Comparison of ENCODE assay signal across 25 cellular contexts in the genomic region with DNA sequence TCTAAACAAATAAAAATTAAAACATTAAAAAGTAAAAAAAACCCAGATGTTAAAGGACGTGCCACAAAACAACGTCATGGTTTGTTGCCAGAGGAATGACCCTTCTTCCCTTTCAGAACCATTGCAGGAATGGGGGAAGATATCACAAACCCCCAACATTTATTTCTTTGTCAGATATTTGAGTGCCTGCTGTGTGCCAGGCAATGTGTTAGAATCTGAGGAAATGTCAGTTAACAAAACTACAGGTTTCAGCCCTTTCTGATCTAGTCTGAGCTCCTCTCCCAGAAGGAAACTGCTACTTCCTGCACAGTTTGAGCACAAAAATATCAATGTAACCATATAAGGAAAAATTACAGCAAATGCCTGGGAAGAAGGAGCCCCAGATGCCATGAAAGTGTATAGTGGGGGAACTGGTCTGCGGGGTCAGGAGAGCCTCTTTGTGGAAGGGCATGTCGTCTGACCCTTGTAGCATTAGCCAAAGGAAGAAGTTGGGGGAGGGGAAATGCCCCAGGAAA. TPM values are rescaled to one million over a fixed set of nuclear protein-coding genes. Genes with fewer than 3 reads are reported as not detected.
A peak's percentile ranks its signal among the peaks of the same experiment; 100 is the strongest.
DNase-seq lines count a peak whose midpoint lies in the region; ATAC-seq and TF ChIP-seq lines count a peak whose summit lies in the region.
"Had no signal": no experiment of that assay in that cellular context is flagged by ENCODE, and none has a peak within 500 bp of the region (broad histone marks: within the 10 kb centered on the region; RNA-seq: fewer than 3 reads in every experiment).

No MANE protein-coding gene starts in this region.

- no peaks in the 10 kb centered on the region for H3K9me3 ChIP-seq in BLaER1 treated with 17β-estradiol and CSF1 and Interleukin-3, amounts not matched to agents 10 nM and 100 nM (replicated peaks in 1 of 11)
- H3K9me3 ChIP-seq in Panc1 (ENCODE audit: control insufficient read depth, insufficient read depth, low read depth, low read length) (no peaks in the 10 kb centered on the region), smooth muscle cell (replicated peaks; ENCODE audit: low read depth) (no peaks in the 10 kb centered on the region)
- H3K9me3 ChIP-seq: prostate gland, upper lobe of left lung had no signal

- BruUV-seq in Panc1 (replicated peaks; lab: Mats Ljungman, UMichigan) = TSS peak; percentile 74

- 77% methylated on average over 4 of the region's 4 CpGs for WGBS in smooth muscle cell (ENCODE audit: low lambda C conversion rate)

- TF ChIP-seq CTCF in Panc1 (IDR thresholded peaks at IDR 0.05) = no peak
- no peak for TF ChIP-seq CTCF in endothelial cell (IDR thresholded peaks at IDR 0.05; ENCODE audit: unreplicated experiment)
- no peak for TF ChIP-seq CTCF in smooth muscle cell (IDR thresholded peaks at IDR 0.05; ENCODE audit: borderline replicate concordance, insufficient read depth, poor library complexity, severe bottlenecking)

- H3K79me2 ChIP-seq in smooth muscle cell (ENCODE audit: low read depth) = no peaks in the 10 kb centered on the region

- intact Hi-C loops in Panc1 (cut with micrococcal nuclease; ENCODE audit: unreplicated experiment) = no loop called here

- H3K4me1 Mint-ChIP-seq in endothelial cell (ENCODE audit: unreplicated experiment) = peaks cover 27% of the 10 kb centered on the region

- peak overlapping the region in 9 of 11 experiments; percentile 20 to 62 (median 49); a peak in 16 of 22 replicates for H3K27ac ChIP-seq in BLaER1 treated with 17β-estradiol and CSF1 and Interleukin-3, amounts not matched to agents 10 nM and 100 nM
- H3K27ac ChIP-seq in Panc1 (ENCODE audit: low read length) (no peak overlapping the region), smooth muscle cell (ENCODE audit: low read depth) (no peak overlapping the region)
- H3K27ac ChIP-seq: cardiac muscle cell, PC-9, prostate gland, upper lobe of left lung had no signal

- peaks cover 5 to 50% (median 27%) of the 10 kb centered on the region in 11 experiments; a peak in 17 of 22 replicates for H3K36me3 ChIP-seq in BLaER1 treated with 17β-estradiol and CSF1 and Interleukin-3, amounts not matched to agents 10 nM and 100 nM
- no peaks in the 10 kb centered on the region for H3K36me3 ChIP-seq in Panc1 (ENCODE audit: control insufficient read depth, insufficient read depth, low read length)
- H3K36me3 ChIP-seq in smooth muscle cell (ENCODE audit: low read depth) = no peaks in the 10 kb centered on the region

- peaks cover 27 to 53% (median 38%) of the 10 kb centered on the region in 10 experiments for H3K4me1 ChIP-seq in BLaER1 treated with 17β-estradiol and CSF1 and Interleukin-3, amounts not matched to agents 10 nM and 100 nM
- H3K4me1 ChIP-seq in Panc1 (ENCODE audit: control insufficient read depth, insufficient read depth, low read length) = no peaks in the 10 kb centered on the region
- no peaks in the 10 kb centered on the region for H3K4me1 ChIP-seq in smooth muscle cell (ENCODE audit: low read depth)
- H3K4me1 ChIP-seq: prostate gland, upper lobe of left lung had no signal

- CTCF ChIA-PET in Panc1 (lab: Charles Lee) = interaction anchor here (0.6 kb wide), 2 partner anchors 28 to 194 kb away, joined by 3 to 4 read pairs; a partner anchor contains a TSS

- no peaks in the 10 kb centered on the region for H3F3A ChIP-seq in smooth muscle cell (ENCODE audit: low read depth)

- H3K27me3 ChIP-seq in BLaER1 treated with 17β-estradiol and CSF1 and Interleukin-3, amounts not matched to agents 10 nM and 100 nM = no peaks in the 10 kb centered on the region
- H3K27me3 ChIP-seq in Panc1 (ENCODE audit: control insufficient read depth, insufficient read depth, low read length) (no peaks in the 10 kb centered on the region), smooth muscle cell (ENCODE audit: low read depth) (no peaks in the 10 kb centered on the region)
- H3K27me3 ChIP-seq: cardiac muscle cell, upper lobe of left lung had no signal

- peaks cover 9% of the 10 kb centered on the region for H3K27me3 Mint-ChIP-seq in endothelial cell (ENCODE audit: unreplicated experiment)
- H3K27me3 Mint-ChIP-seq: CD4-positive, alpha-beta memory T cell had no signal

- peak overlapping the region; percentile 51 to 76 (median 66) for H3K4me2 ChIP-seq in BLaER1 treated with 17β-estradiol and CSF1 and Interleukin-3, amounts not matched to agents 10 nM and 100 nM
- no peak overlapping the region for H3K4me2 ChIP-seq in smooth muscle cell
- H3K4me2 ChIP-seq: PC-9 had no signal

- no peaks in the 10 kb centered on the region for H3K9me3 Mint-ChIP-seq in endothelial cell (ENCODE audit: unreplicated experiment)

- in situ Hi-C loops in Panc1 (cut with HindIII; ENCODE audit: low pct_unique_long_range_greater_than_20kb, low sequenced_read_pairs) = no loop called here

- H3K36me3 Mint-ChIP-seq in endothelial cell (ENCODE audit: low read depth, unreplicated experiment) = peaks cover 9% of the 10 kb centered on the region

- POLR2A ChIA-PET in Panc1 (lab: Charles Lee) = interaction anchor here (0.7 kb wide), 1 partner anchor 27 kb away, joined by 7 read pairs; no protein-coding TSS in a partner anchor

- H4K20me1 ChIP-seq in BLaER1 treated with 17β-estradiol and CSF1 and Interleukin-3, amounts not matched to agents 10 nM and 100 nM = 0 out of 22 replicates have a peak, but pooled peaks cover 0 to 14% (median 0%) of the 10 kb centered on the region in 11 experiments
- H4K20me1 ChIP-seq in smooth muscle cell (ENCODE audit: low read depth) = no peaks in the 10 kb centered on the region

- H3K4me3 Mint-ChIP-seq in endothelial cell (ENCODE audit: unreplicated experiment) = no peak overlapping the region
- H3K4me3 Mint-ChIP-seq: CD4-positive, alpha-beta memory T cell had no signal

- peak overlapping the region; percentile 87 for H3K27ac Mint-ChIP-seq in endothelial cell (ENCODE audit: unreplicated experiment)

- H3K4me3 ChIP-seq in BLaER1 treated with 17β-estradiol and CSF1 and Interleukin-3, amounts not matched to agents 10 nM and 100 nM = no peak overlapping the region
- H3K4me3 ChIP-seq in Panc1 (ENCODE audit: low read depth in 2 of 2, low read length in 2 of 2) (no peak overlapping the region), smooth muscle cell (no peak overlapping the region)
- H3K4me3 ChIP-seq: cardiac muscle cell, PC-9, prostate gland, upper lobe of left lung had no signal

- DNase-seq in DMS53 (lab: John Stamatoyannopoulos, UW) (peak; percentile 41), Panc1 (ENCODE audit: low read depth, low spot score) (no peak), endothelial cell (ENCODE audit: low spot score) (no peak), NCI-H1048 (lab: John Stamatoyannopoulos, UW) (no peak), globus pallidus (ENCODE audit: low spot score) (no peak), smooth muscle cell (lab: John Stamatoyannopoulos, UW; ENCODE audit: unreplicated experiment) (no peak)
- DNase-seq in activated CD4-positive, CD25-positive, alpha-beta regulatory T cell (lab: John Stamatoyannopoulos, UW) = no peak
- DNase-seq: activated CD4-positive, alpha-beta T cell treated with anti-CD3 and anti-CD28 coated beads, Interleukin-2, amount 50 U/mL, for 1 hour; activated naive CD4-positive, alpha-beta T cell; activated T-cell treated with anti-CD3 and anti-CD28 coated beads for 4 hours; anterior cingulate cortex; CD4-positive, alpha-beta memory T cell; kidney glomerular epithelial cell; mammary epithelial cell; MV-4-11; NCI-H1694; PC-9; SIG-M5; stimulated activated CD4-positive, alpha-beta T cell treated with anti-CD3 and anti-CD28 coated beads, Interleukin-1b, Interleukin-23, amount 100 ng/mL, for 48 hours; substantia nigra; upper lobe of left lung had no signal

- ATAC-seq in Panc1 = no peak

- peak overlapping the region in 9 of 11 experiments; percentile 2 to 58 (median 34); a peak in 11 of 22 replicates for H3K9ac ChIP-seq in BLaER1 treated with 17β-estradiol and CSF1 and Interleukin-3, amounts not matched to agents 10 nM and 100 nM
- H3K9ac ChIP-seq in smooth muscle cell (ENCODE audit: low read depth) = no peak overlapping the region

- no peak overlapping the region for H2AFZ ChIP-seq in smooth muscle cell (ENCODE audit: low read depth)
- H2AFZ ChIP-seq: PC-9 had no signal

RNA-seq across cellular contexts. Expression of a gene that starts 7.1 kb away (rescaled TPM):
- total RNA-seq in Panc1 (2021; ENCODE audit: unreplicated experiment) = 0.23 TPM
- not detected for polyA plus RNA-seq in Panc1 (2012; ENCODE audit: insufficient read length)
- total RNA-seq in endothelial cell (ENCODE audit: unreplicated experiment) = not detected
- total RNA-seq in smooth muscle cell = not detected in 2 replicates
- 0.34 and 0.39 TPM in 2 replicates for polyA plus RNA-seq in smooth muscle cell
- total RNA-seq: H1, mammary epithelial cell, PC-9, prostate gland had no signal
- polyA plus RNA-seq: CD4-positive, alpha-beta memory T cell; mammary epithelial cell had no signal

RNA-seq across cellular contexts. Expression of a gene that starts 9.7 kb away (rescaled TPM):
- total RNA-seq in Panc1 (2021; ENCODE audit: unreplicated experiment) (25.2 TPM), endothelial cell (ENCODE audit: unreplicated experiment) (12.3 TPM), smooth muscle cell (10.6 and 13.0 TPM in 2 replicates)
- polyA plus RNA-seq in Panc1 (2012; ENCODE audit: insufficient read length) = 29.2 TPM
- polyA plus RNA-seq in smooth muscle cell = 16.8 and 18.7 TPM in 2 replicates

RNA-seq across cellular contexts. Expression of a gene that starts 27.9 kb away (rescaled TPM):
- 69.9 TPM for total RNA-seq in Panc1 (2021; ENCODE audit: unreplicated experiment)
- polyA plus RNA-seq in Panc1 (2012; ENCODE audit: insufficient read length) = 22.0 TPM
- 47.5 TPM for total RNA-seq in endothelial cell (ENCODE audit: unreplicated experiment)
- total RNA-seq in smooth muscle cell = 17.6 and 18.9 TPM in 2 replicates
- polyA plus RNA-seq in smooth muscle cell = 5.0 and 5.7 TPM in 2 replicates

RNA-seq across cellular contexts. Expression of a gene that starts 29.4 kb away (rescaled TPM):
- 0.39 TPM for total RNA-seq in Panc1 (2021; ENCODE audit: unreplicated experiment)
- polyA plus RNA-seq in Panc1 (2012; ENCODE audit: insufficient read length) = 0.76 TPM
- 0.10 TPM for total RNA-seq in endothelial cell (ENCODE audit: unreplicated experiment)
- 0.76 and 0.85 TPM in 2 replicates for total RNA-seq in smooth muscle cell
- polyA plus RNA-seq in smooth muscle cell = 2.0 and 2.1 TPM in 2 replicates
- polyA plus RNA-seq: CD4-positive, alpha-beta memory T cell had no signal

RNA-seq across cellular contexts. Expression of a gene that starts 56.8 kb away (rescaled TPM):
- total RNA-seq in Panc1 (2021; ENCODE audit: unreplicated experiment) (52.7 TPM), endothelial cell (ENCODE audit: unreplicated experiment) (33.6 TPM), smooth muscle cell (17.3 and 18.6 TPM in 2 replicates)
- 34.0 TPM for polyA plus RNA-seq in Panc1 (2012; ENCODE audit: insufficient read length)
- polyA plus RNA-seq in smooth muscle cell = 11.2 and 15.6 TPM in 2 replicates

Comparison
In these comparisons a context has a peak if more than half of its experiments do, and no peak if none do; other contexts are left out.
1. H3K27ac ChIP-seq: peak in BLaER1 treated with 17β-estradiol and CSF1 and Interleukin-3, amounts not matched to agents 10 nM and 100 nM (9 of 11); none in Panc1 (single experiment) and smooth muscle cell (single experiment).